In genomic region chr19:55460670-55461258, GRCh38 we compare ENCODE assay signal across 8 cellular contexts. TPM values are rescaled to one million over a fixed set of nuclear protein-coding genes. Genes with fewer than 3 reads are reported as not detected.
DNase-seq lines count a peak whose midpoint lies in the region; ATAC-seq and TF ChIP-seq lines count a peak whose summit lies in the region.

No MANE protein-coding gene starts in this region.

- peak in 1 of 2 donors; percentile 5 for ATAC-seq in activated naive CD4-positive, alpha-beta T cell treated with anti-CD3 and anti-CD28 coated beads, Interleukin-2, amount 50 U/mL, for 72 hours
- ATAC-seq in HG03159 (IDR thresholded peaks at IDR 0.05; ENCODE audit: unreplicated experiment) (no peak), HG02981 (IDR thresholded peaks at IDR 0.05; ENCODE audit: unreplicated experiment) (no peak)

- H3K27ac Mint-ChIP-seq in activated naive CD4-positive, alpha-beta T cell treated with anti-CD3 and anti-CD28 coated beads, Interleukin-2, amount 50 U/mL, for 72 hours, result peak overlapping the region; percentile 77 to 91

- no peaks in the 10 kb centered on the region for H3K36me3 Mint-ChIP-seq in activated naive CD4-positive, alpha-beta T cell treated with anti-CD3 and anti-CD28 coated beads, Interleukin-2, amount 50 U/mL, for 72 hours

- no peaks in the 10 kb centered on the region for H3K9me3 ChIP-seq in AG04450 (ENCODE audit: control insufficient read depth, insufficient read depth, low read length)

- no peaks in the 10 kb centered on the region for H3K9me3 Mint-ChIP-seq in activated naive CD4-positive, alpha-beta T cell treated with anti-CD3 and anti-CD28 coated beads, Interleukin-2, amount 50 U/mL, for 72 hours

- POLR2A ChIA-PET in AG04450 (lab: Yijun Ruan, JAX), result no interaction called here
- POLR2A ChIA-PET in GM10248 (lab: Yijun Ruan, JAX), result no interaction called here

- peak overlapping the region; percentile 90 for H3K27ac ChIP-seq in AG04450 (ENCODE audit: low read depth, low read length)

- DNase-seq in AG04450 (ENCODE audit: low read depth, low spot score), result peak; percentile 48
- peak; percentile 72 for DNase-seq in GM10248 (ENCODE audit: extremely low spot score)
- peak; percentile 90 for DNase-seq in NCI-H82 (lab: John Stamatoyannopoulos, UW)
- no peak for DNase-seq in activated naive CD4-positive, alpha-beta T cell treated with anti-CD3 and anti-CD28 coated beads, Interleukin-2, amount 50 U/mL, for 72 hours (ENCODE audit: low spot score in 2 of 2)
- DNase-seq in glomerular visceral epithelial cell (ENCODE audit: extremely low spot score), result peak; percentile 81
- peak; percentile 30 for DNase-seq in occipital lobe (lab: John Stamatoyannopoulos, UW)

- H3K4me3 ChIP-seq in AG04450 (ENCODE audit: low read depth, low read length), result peak overlapping the region; percentile 97

- TF ChIP-seq CTCF in AG04450 (IDR thresholded peaks at IDR 0.05; ENCODE audit: low read depth, low read length), result no peak
- TF ChIP-seq CTCF in GM10248 (IDR thresholded peaks at IDR 0.05; ENCODE audit: control extremely low read depth, extremely low read depth, low read depth, missing control alignments), result no peak

- CTCF ChIA-PET in AG04450 (lab: Charles Lee), result interaction anchor here (0.8 to 3.5 kb wide), 2 partner anchors 7 to 43 kb away, joined by 3 to 25 read pairs; no protein-coding TSS in a partner anchor
- CTCF ChIA-PET in GM10248 (lab: Yijun Ruan, JAX), result interaction anchor here (1.1 to 1.3 kb wide), 2 partner anchors 24 to 43 kb away, joined by 3 to 6 read pairs; no protein-coding TSS in a partner anchor

- peaks cover 3% of the 10 kb centered on the region for H3K27me3 ChIP-seq in AG04450 (ENCODE audit: control insufficient read depth, insufficient read depth, low read length)

RNA-seq across cellular contexts. Expression of gene ISOC2, which starts 0.7 kb away (rescaled TPM):
- polyA plus RNA-seq in AG04450 (2011; rRNA removed), result 45.1 and 72.2 TPM in 2 replicates
- polyA minus RNA-seq in AG04450 (2011; rRNA and poly(A)+ RNA removed), result 12.1 and 15.6 TPM in 2 replicates
- total RNA-seq in activated naive CD4-positive, alpha-beta T cell treated with anti-CD3 and anti-CD28 coated beads, Interleukin-2, amount 50 U/mL, for 72 hours, result 10 to 100 TPM; 22.1 to 41.5 TPM
- 13.7 TPM for total RNA-seq in occipital lobe

RNA-seq across cellular contexts. Expression of gene C19orf85, which starts 3.8 kb away (rescaled TPM):
- polyA plus RNA-seq in AG04450 (2011; rRNA removed), result not detected in 2 replicates
- polyA minus RNA-seq in AG04450 (2011; rRNA and poly(A)+ RNA removed), result not detected in 2 replicates
- total RNA-seq in activated naive CD4-positive, alpha-beta T cell treated with anti-CD3 and anti-CD28 coated beads, Interleukin-2, amount 50 U/mL, for 72 hours, result not detected
- not detected for total RNA-seq in occipital lobe

RNA-seq across cellular contexts. Expression of gene ZNF628, which starts 15.7 kb away (rescaled TPM):
- polyA plus RNA-seq in AG04450 (2011; rRNA removed), result 0.12 and 0.31 TPM in 2 replicates
- polyA minus RNA-seq in AG04450 (2011; rRNA and poly(A)+ RNA removed), result 0.35 and 0.46 TPM in 2 replicates
- total RNA-seq in activated naive CD4-positive, alpha-beta T cell treated with anti-CD3 and anti-CD28 coated beads, Interleukin-2, amount 50 U/mL, for 72 hours, result 10 to 100 TPM in 1 of 2 donors, 1 to 10 TPM in 1; 7.4 to 14.2 TPM
- total RNA-seq in occipital lobe, result 0.78 TPM

RNA-seq across cellular contexts. Expression of gene SHISA7, which starts 17.7 kb away (rescaled TPM):
- polyA plus RNA-seq in AG04450 (2011; rRNA removed), result 0.01 TPM in 1 of 2 replicates, not detected in the other
- polyA minus RNA-seq in AG04450 (2011; rRNA and poly(A)+ RNA removed), result 0.04 and 0.18 TPM in 2 replicates
- not detected for total RNA-seq in activated naive CD4-positive, alpha-beta T cell treated with anti-CD3 and anti-CD28 coated beads, Interleukin-2, amount 50 U/mL, for 72 hours
- 4.2 TPM for total RNA-seq in occipital lobe

RNA-seq across cellular contexts. Expression of gene NAT14, which starts 24.2 kb away (rescaled TPM):
- polyA plus RNA-seq in AG04450 (2011; rRNA removed), result 19.4 and 30.6 TPM in 2 replicates
- 7.1 and 8.0 TPM in 2 replicates for polyA minus RNA-seq in AG04450 (2011; rRNA and poly(A)+ RNA removed)
- total RNA-seq in activated naive CD4-positive, alpha-beta T cell treated with anti-CD3 and anti-CD28 coated beads, Interleukin-2, amount 50 U/mL, for 72 hours, result 10 to 100 TPM in 1 of 2 donors, 1 to 10 TPM in 1; 5.1 to 18.2 TPM
- total RNA-seq in occipital lobe, result 15.0 TPM

Comparison
In these comparisons a context has a peak if more than half of its experiments do, and no peak if none do; other contexts are left out.
1. DNase-seq: peak in AG04450 (single experiment), GM10248 (single experiment), NCI-H82 (single experiment), glomerular visceral epithelial cell (single experiment) and occipital lobe (single experiment); none in activated naive CD4-positive, alpha-beta T cell treated with anti-CD3 and anti-CD28 coated beads, Interleukin-2, amount 50 U/mL, for 72 hours (0 of 2).